8 cellular contexts compared by ENCODE assay signal in the genomic region with DNA sequence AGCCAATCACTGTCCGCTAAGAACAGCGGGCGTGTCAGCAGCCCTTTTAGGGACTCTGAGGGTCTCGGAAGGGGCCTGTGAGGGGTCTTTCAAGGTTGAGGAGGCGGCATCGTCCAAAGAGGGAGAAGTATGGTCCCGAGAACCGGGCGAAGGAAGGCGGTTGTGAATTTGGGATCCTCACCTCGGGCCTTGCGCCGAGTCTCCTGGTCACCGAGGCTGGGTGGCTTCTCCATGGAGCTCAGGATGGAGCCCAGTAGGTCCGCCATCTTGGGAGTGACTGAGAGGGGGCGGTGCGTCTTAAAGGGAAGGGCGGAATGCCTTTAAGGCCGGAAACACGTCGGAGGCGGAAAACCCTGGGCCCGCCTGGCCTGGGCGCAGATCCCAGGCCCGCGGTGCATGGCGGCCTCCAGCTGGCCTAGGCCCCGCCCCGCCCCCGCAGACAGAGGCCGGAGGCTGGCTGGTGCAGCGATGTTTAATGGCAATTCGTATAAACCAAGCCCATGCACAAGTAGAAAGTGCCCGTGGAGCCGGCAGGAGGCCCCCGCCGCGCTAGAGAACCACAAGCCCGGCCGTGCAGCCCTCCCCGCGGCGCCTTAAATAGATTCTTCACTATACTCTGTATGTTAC. TPM values are rescaled to one million over a fixed set of nuclear protein-coding genes. Genes with fewer than 3 reads are reported as not detected.
DNase-seq lines count a peak whose midpoint lies in the region; ATAC-seq and FAIRE-seq lines count a peak whose summit lies in the region.

Gene SPAG7, minus strand, starts transcription at position 279 of the 627 bp plus-strand sequence. Its CDS starts 13 bp downstream, at position 266.

- intact Hi-C loops in left ventricle myocardium superior (cut with micrococcal nuclease), result no loop called here

- DNase-seq in NCI-H1694 (lab: John Stamatoyannopoulos, UW) (peak; percentile 93), T-helper 2 cell (peak; percentile 80 to 97 (median 88)), amygdala (lab: John Stamatoyannopoulos, UW) (peak; percentile 88 to 100 (median 97)), left ventricle myocardium superior (peak; percentile 96), pulmonary artery endothelial cell (ENCODE audit: low read depth, low spot score) (peak; percentile 94), urothelium cell line (ENCODE audit: low spot score) (peak; percentile 89)

- no peak for FAIRE-seq in urothelium cell line (lab: Jason Lieb, UNC)

- ATAC-seq in GM18499 (IDR thresholded peaks at IDR 0.05; ENCODE audit: insufficient read depth, unreplicated experiment) (peak; percentile 46), HG02885 (IDR thresholded peaks at IDR 0.05; ENCODE audit: poor library complexity, unreplicated experiment) (peak; percentile 65), left ventricle myocardium superior (peak; percentile 81)

RNA-seq across cellular contexts. Expression of gene SPAG7, which starts in this region (rescaled TPM):
- total RNA-seq in left ventricle myocardium superior (151 TPM), pulmonary artery endothelial cell (58.8 and 65.3 TPM in 2 replicates)

Comparison
In these comparisons a context has a peak if more than half of its experiments do, and no peak if none do; other contexts are left out.
1. Peak in every context shown above with its lines: DNase-seq and ATAC-seq.